Comparison of ENCODE assay signal across 21 cellular contexts in genomic region chr9:98924971-98925820, GRCh38. TPM values are rescaled to one million over a fixed set of nuclear protein-coding genes. Genes with fewer than 3 reads are reported as not detected.
DNase-seq lines count a peak whose midpoint lies in the region; ATAC-seq and TF ChIP-seq lines count a peak whose summit lies in the region.
"Had no signal": no experiment of that assay in that cellular context is flagged by ENCODE, and none has a peak within 500 bp of the region (broad histone marks: within the 10 kb centered on the region; RNA-seq: fewer than 3 reads in every experiment).

No MANE protein-coding gene starts in this region.

- H3K36me3 ChIP-seq in smooth muscle cell (ENCODE audit: low read depth): no peaks in the 10 kb centered on the region
- no peaks in the 10 kb centered on the region for H3K36me3 ChIP-seq in transverse colon
- H3K36me3 ChIP-seq: BE2C had no signal

- DNase-seq in activated CD8-positive, alpha-beta memory T cell treated with anti-CD3 and anti-CD28 coated beads for 24 hours: peak; percentile 30
- DNase-seq in activated CD8-positive, alpha-beta memory T cell treated with anti-CD3 and anti-CD28 coated beads, Interleukin-2, amount 10 ng/mL, durations not matched to agents 7 days and 5 days: no peak
- DNase-seq in astrocyte of the hippocampus (ENCODE audit: low read depth, low spot score): peak; percentile 54
- DNase-seq in mesothelial cell of epicardium (ENCODE audit: low spot score in 2 of 2, unreplicated experiment in 2 of 2): no peak
- DNase-seq in smooth muscle cell (lab: John Stamatoyannopoulos, UW; ENCODE audit: unreplicated experiment): no peak
- no peak for DNase-seq in transverse colon
- no peak for DNase-seq in left colon
- DNase-seq: BE2C; Calu3; CD4-positive, alpha-beta T cell; DMS53; H9; NCI-H1105 treated with DMSO at 0.1 percent for 48 hours; NCI-H187; NCI-H345; NCI-H69; RPMI8226 had no signal

- peaks cover 25% of the 10 kb centered on the region for H3F3A ChIP-seq in smooth muscle cell (ENCODE audit: low read depth)

- intact Hi-C loops in transverse colon (cut with DNase I; ENCODE audit: low total_unique reads) (no loop called here), left colon (cut with DNase I, micrococcal nuclease) (no loop called here)

- CTCF ChIA-PET in activated CD8-positive, alpha-beta memory T cell treated with anti-CD3 and anti-CD28 coated beads, Interleukin-2, amount 10 ng/mL, durations not matched to agents 7 days and 5 days (lab: Charles Lee): no interaction called here

- in situ Hi-C loops in transverse colon (cut with MboI; ENCODE audit: low pct_ligation_motif_present in 1 of 4, low pct_unique_long_range_greater_than_20kb in 1 of 4, low sequenced_read_pairs in 3 of 4): no loop called here

- TF ChIP-seq POLR2A in transverse colon (IDR thresholded peaks at IDR 0.05): no peak

- no peaks in the 10 kb centered on the region for H4K20me1 ChIP-seq in smooth muscle cell (ENCODE audit: low read depth)

- no peak overlapping the region for H3K4me3 Mint-ChIP-seq in activated CD8-positive, alpha-beta memory T cell treated with anti-CD3 and anti-CD28 coated beads, Interleukin-2, amount 10 ng/mL, durations not matched to agents 7 days and 5 days
- no peak overlapping the region for H3K4me3 Mint-ChIP-seq in mesothelial cell of epicardium
- H3K4me3 Mint-ChIP-seq: CD4-positive, alpha-beta T cell; H9 had no signal

- H3K9me3 ChIP-seq in smooth muscle cell (replicated peaks; ENCODE audit: low read depth): no peaks in the 10 kb centered on the region
- H3K9me3 ChIP-seq in transverse colon: no peaks in the 10 kb centered on the region
- H3K9me3 ChIP-seq: BE2C had no signal

- peaks cover 51% of the 10 kb centered on the region for H3K27me3 Mint-ChIP-seq in activated CD8-positive, alpha-beta memory T cell treated with anti-CD3 and anti-CD28 coated beads, Interleukin-2, amount 10 ng/mL, durations not matched to agents 7 days and 5 days
- no peaks in the 10 kb centered on the region for H3K27me3 Mint-ChIP-seq in mesothelial cell of epicardium (ENCODE audit: low read depth)

- peaks cover 46% of the 10 kb centered on the region for H3K4me1 ChIP-seq in smooth muscle cell (ENCODE audit: low read depth)
- H3K4me1 ChIP-seq in transverse colon: no peaks in the 10 kb centered on the region
- H3K4me1 ChIP-seq: BE2C had no signal

- H3K4me2 ChIP-seq in smooth muscle cell: peak overlapping the region; percentile 70

- H3K27ac ChIP-seq in smooth muscle cell (ENCODE audit: low read depth) (peak overlapping the region; percentile 87), transverse colon (no peak overlapping the region)
- H3K27ac ChIP-seq: 22Rv1, HL-60 had no signal

- H3K4me1 Mint-ChIP-seq in activated CD8-positive, alpha-beta memory T cell treated with anti-CD3 and anti-CD28 coated beads, Interleukin-2, amount 10 ng/mL, durations not matched to agents 7 days and 5 days: peaks cover 1% of the 10 kb centered on the region
- H3K4me1 Mint-ChIP-seq in mesothelial cell of epicardium: peaks cover 52% of the 10 kb centered on the region

- H3K36me3 Mint-ChIP-seq in activated CD8-positive, alpha-beta memory T cell treated with anti-CD3 and anti-CD28 coated beads, Interleukin-2, amount 10 ng/mL, durations not matched to agents 7 days and 5 days: no peaks in the 10 kb centered on the region
- H3K36me3 Mint-ChIP-seq in mesothelial cell of epicardium: no peaks in the 10 kb centered on the region

- H3K4me3 ChIP-seq in smooth muscle cell (no peak overlapping the region), transverse colon (no peak overlapping the region)

- H3K79me2 ChIP-seq in smooth muscle cell (ENCODE audit: low read depth): no peaks in the 10 kb centered on the region

- no peak overlapping the region for H3K27ac Mint-ChIP-seq in activated CD8-positive, alpha-beta memory T cell treated with anti-CD3 and anti-CD28 coated beads, Interleukin-2, amount 10 ng/mL, durations not matched to agents 7 days and 5 days
- peak overlapping the region; percentile 50 for H3K27ac Mint-ChIP-seq in mesothelial cell of epicardium
- H3K27ac Mint-ChIP-seq: CD4-positive, alpha-beta T cell; H9 had no signal

- no peak overlapping the region for H3K9ac ChIP-seq in smooth muscle cell (ENCODE audit: low read depth)

- TF ChIP-seq CTCF in mesothelial cell of epicardium (IDR thresholded peaks at IDR 0.05; ENCODE audit: unreplicated experiment) (no peak), smooth muscle cell (IDR thresholded peaks at IDR 0.05; ENCODE audit: borderline replicate concordance, insufficient read depth, poor library complexity, severe bottlenecking) (no peak), transverse colon (IDR thresholded peaks at IDR 0.05) (no peak)

- H3K27me3 ChIP-seq in smooth muscle cell (ENCODE audit: low read depth): no peaks in the 10 kb centered on the region
- peaks cover 5% of the 10 kb centered on the region for H3K27me3 ChIP-seq in transverse colon

- ATAC-seq in activated CD8-positive, alpha-beta memory T cell treated with anti-CD3 and anti-CD28 coated beads, Interleukin-2, amount 10 ng/mL, durations not matched to agents 7 days and 5 days: no peak
- ATAC-seq in HG03571 (IDR thresholded peaks at IDR 0.05; ENCODE audit: unreplicated experiment): no peak
- no peak for ATAC-seq in left colon

- WGBS in smooth muscle cell (ENCODE audit: low lambda C conversion rate): 62% methylated on average over 15 of the region's 15 CpGs
- WGBS in transverse colon (ENCODE audit: low coverage in 1 of 2), 2 donors: 84 to 85% methylated on average over 5 to 15 of the region's 15 CpGs

- H3K9me3 Mint-ChIP-seq in activated CD8-positive, alpha-beta memory T cell treated with anti-CD3 and anti-CD28 coated beads, Interleukin-2, amount 10 ng/mL, durations not matched to agents 7 days and 5 days (ENCODE audit: low read depth): no peaks in the 10 kb centered on the region
- no peaks in the 10 kb centered on the region for H3K9me3 Mint-ChIP-seq in mesothelial cell of epicardium
- H3K9me3 Mint-ChIP-seq: CD4-positive, alpha-beta T cell; H9 had no signal

- TF ChIP-seq EP300 in transverse colon (IDR thresholded peaks at IDR 0.05; ENCODE audit: low read depth): no peak

- peak overlapping the region; percentile 56 for H2AFZ ChIP-seq in smooth muscle cell (ENCODE audit: low read depth)

RNA-seq across cellular contexts. Expression of gene COL15A1, which starts 18.5 kb away (rescaled TPM):
- total RNA-seq in activated CD8-positive, alpha-beta memory T cell treated with anti-CD3 and anti-CD28 coated beads, Interleukin-2, amount 10 ng/mL, durations not matched to agents 7 days and 5 days: under 1 TPM; 0.45 to 0.53 TPM
- total RNA-seq in mesothelial cell of epicardium (42.4 to 51.0 TPM (median 50.1 TPM) in 3 replicates), smooth muscle cell (222 and 313 TPM in 2 replicates), transverse colon (10 to 100 TPM in 2 of 4 donors, 1 to 10 TPM in 2; 4.6 to 51.9 (median 10.7) TPM), left colon (1 to 10 TPM; 2.4 to 9.5 TPM)
- polyA plus RNA-seq in smooth muscle cell: 167 and 293 TPM in 2 replicates
- total RNA-seq: Calu3; CD4-positive, alpha-beta T cell; H9; OCI-LY7 had no signal

Comparison
In these comparisons a context has a peak if more than half of its experiments do, and no peak if none do; other contexts are left out.
1. DNase-seq: peak in activated CD8-positive, alpha-beta memory T cell treated with anti-CD3 and anti-CD28 coated beads for 24 hours (single experiment) and astrocyte of the hippocampus (single experiment); none in activated CD8-positive, alpha-beta memory T cell treated with anti-CD3 and anti-CD28 coated beads, Interleukin-2, amount 10 ng/mL, durations not matched to agents 7 days and 5 days (single experiment), mesothelial cell of epicardium (0 of 2), smooth muscle cell (single experiment), transverse colon (single experiment) and left colon (0 of 2).